ENCODE assay signal across 8 cellular contexts in genomic region chr2:61176755-61177726, GRCh38. TPM values are rescaled to one million over a fixed set of nuclear protein-coding genes. Genes with fewer than 3 reads are reported as not detected.
DNase-seq lines count a peak whose midpoint lies in the region; ATAC-seq and TF ChIP-seq lines count a peak whose summit lies in the region.

No MANE protein-coding gene starts in this region.

- H3K27ac Mint-ChIP-seq in activated naive CD4-positive, alpha-beta T cell treated with anti-CD3 and anti-CD28 coated beads, Interleukin-2, amount 50 U/mL, for 24 hours: peak overlapping the region; percentile 88

- peak overlapping the region; percentile 95 for H3K9ac ChIP-seq in SK-N-MC (ENCODE audit: insufficient read length)

- H3K4me1 ChIP-seq in osteoblast (ENCODE audit: insufficient read depth, low read length) (peaks cover 44% of the 10 kb centered on the region), testis (peaks cover 52% of the 10 kb centered on the region)

- H3K79me2 ChIP-seq in osteoblast (ENCODE audit: insufficient read depth, low read length): peaks cover 39% of the 10 kb centered on the region

- peaks cover 12% of the 10 kb centered on the region for H3K36me3 Mint-ChIP-seq in activated naive CD4-positive, alpha-beta T cell treated with anti-CD3 and anti-CD28 coated beads, Interleukin-2, amount 50 U/mL, for 24 hours

- peak; percentile 67 for TF ChIP-seq POLR2A in testis (IDR thresholded peaks at IDR 0.05)

- peak overlapping the region; percentile 92 for H2AFZ ChIP-seq in osteoblast (ENCODE audit: low read length)

- WGBS in testis, 2 donors: 1% methylated on average over 25 to 67 of the region's 111 CpGs

- peak overlapping the region; percentile 83 for H3K4me2 ChIP-seq in osteoblast (ENCODE audit: insufficient read depth, low read length)

- peaks cover 48% of the 10 kb centered on the region for H3K4me1 Mint-ChIP-seq in activated naive CD4-positive, alpha-beta T cell treated with anti-CD3 and anti-CD28 coated beads, Interleukin-2, amount 50 U/mL, for 24 hours

- no peaks in the 10 kb centered on the region for H3K27me3 Mint-ChIP-seq in activated naive CD4-positive, alpha-beta T cell treated with anti-CD3 and anti-CD28 coated beads, Interleukin-2, amount 50 U/mL, for 24 hours

- H3K27ac ChIP-seq in SK-N-MC: peak overlapping the region; percentile 92
- H3K27ac ChIP-seq in osteoblast (ENCODE audit: low read depth, low read length): peak overlapping the region; percentile 81
- H3K27ac ChIP-seq in testis: peak overlapping the region; percentile 100

- no peaks in the 10 kb centered on the region for H3K27me3 ChIP-seq in osteoblast (ENCODE audit: insufficient read depth, low read length)
- H3K27me3 ChIP-seq in testis: no peaks in the 10 kb centered on the region

- intact Hi-C loops in testis (cut with DNase I; ENCODE audit: low total_unique reads): no loop called here

- TF ChIP-seq CTCF in GM12864 (IDR thresholded peaks at IDR 0.05; ENCODE audit: low read depth, low read length, missing control alignments): no peak
- TF ChIP-seq CTCF in osteoblast (IDR thresholded peaks at IDR 0.05; ENCODE audit: extremely low read depth, low read depth, low read length): no peak
- peak in 2 of 3 experiments; percentile 3 to 5 for TF ChIP-seq CTCF in testis (IDR thresholded peaks at IDR 0.05)

- no peaks in the 10 kb centered on the region for H3K9me3 ChIP-seq in SK-N-MC (ENCODE audit: low read depth, low read length)
- no peaks in the 10 kb centered on the region for H3K9me3 ChIP-seq in osteoblast (ENCODE audit: low read depth, low read length)
- no peaks in the 10 kb centered on the region for H3K9me3 ChIP-seq in testis

- H3K4me3 ChIP-seq in GM12864 (ENCODE audit: low read depth, low read length) (peak overlapping the region; percentile 77), SK-N-MC (peak overlapping the region; percentile 89), osteoblast (ENCODE audit: insufficient read depth, low read length) (peak overlapping the region; percentile 74), testis (peak overlapping the region; percentile 90 to 97)

- DNase-seq in GM12864 (ENCODE audit: low read depth) (peak; percentile 55), NCI-H1092 (lab: John Stamatoyannopoulos, UW) (peak; percentile 66), SK-N-MC (ENCODE audit: low read depth, low spot score) (no peak), glomerular visceral epithelial cell (ENCODE audit: extremely low spot score) (peak; percentile 93), osteoblast (ENCODE audit: insufficient read length, low spot score, missing footprints) (peak; percentile 100), testis (peak; percentile 92)

- H3K9me3 Mint-ChIP-seq in activated naive CD4-positive, alpha-beta T cell treated with anti-CD3 and anti-CD28 coated beads, Interleukin-2, amount 50 U/mL, for 24 hours: no peaks in the 10 kb centered on the region

- peaks cover 17% of the 10 kb centered on the region for H3K36me3 ChIP-seq in SK-N-MC (ENCODE audit: insufficient read depth, low read length)
- H3K36me3 ChIP-seq in osteoblast (ENCODE audit: insufficient read depth, low read length): peaks cover 16% of the 10 kb centered on the region
- H3K36me3 ChIP-seq in testis (ENCODE audit: low read depth, missing control alignments): no peaks in the 10 kb centered on the region

- H3K4me3 Mint-ChIP-seq in activated naive CD4-positive, alpha-beta T cell treated with anti-CD3 and anti-CD28 coated beads, Interleukin-2, amount 50 U/mL, for 24 hours: peak overlapping the region; percentile 95

- peak; percentile 82 for ATAC-seq in HG02610 (IDR thresholded peaks at IDR 0.05; ENCODE audit: unreplicated experiment)

- no peaks in the 10 kb centered on the region for H4K20me1 ChIP-seq in osteoblast (ENCODE audit: insufficient read depth, low read length)

RNA-seq across cellular contexts. Expression of gene C2orf74, which starts 15.1 kb away (rescaled TPM):
- total RNA-seq in osteoblast: 6.2 and 9.1 TPM in 2 replicates
- total RNA-seq in testis: 10 to 100 TPM; 39.4 to 40.4 TPM
- 50.0 TPM for polyA plus RNA-seq in testis (ENCODE audit: insufficient read depth, low read depth, low replicate concordance)

Comparison
In these comparisons a context has a peak if more than half of its experiments do, and no peak if none do; other contexts are left out.
1. CTCF ChIP-seq: peak in testis (2 of 3); none in GM12864 (single experiment) and osteoblast (single experiment).
2. Peak in every context shown above with its lines, with median percentiles within 50 percentile points of each other: H3K4me3 ChIP-seq and H3K27ac ChIP-seq.